Comparison of ENCODE assay signal across 1 cellular context in genomic region chr13:50387124-50387581, GRCh38.
TF ChIP-seq lines count a peak whose summit lies in the region.

No MANE protein-coding gene starts in this region.

TF ChIP-seq in SK-N-SH treated with all-trans-retinoic acid at 6 μM for 48 hours, 23 proteins besides CTCF, POLR2A, EP300 and RAD21 (continued from another document):
- no peak for TF ChIP-seq TSHZ2 (CRISPR knock-in tag; IDR thresholded peaks at IDR 0.05)
- TF ChIP-seq TCF4 (CRISPR knock-in tag; IDR thresholded peaks at IDR 0.05; ENCODE audit: borderline replicate concordance), result no peak
- no peak for TF ChIP-seq RARB (CRISPR knock-in tag; IDR thresholded peaks at IDR 0.05)
- TF ChIP-seq ARNTL (CRISPR knock-in tag; IDR thresholded peaks at IDR 0.05; ENCODE audit: borderline replicate concordance, low read depth), result no peak
